11 cellular contexts compared by ENCODE assay signal in genomic region chr6:132931937-132932336, GRCh38.
A peak's percentile ranks its signal among the peaks of the same experiment; 100 is the strongest.
DNase-seq lines count a peak whose midpoint lies in the region; FAIRE-seq and TF ChIP-seq lines count a peak whose summit lies in the region.
"Had no signal": no experiment of that assay in that cellular context is flagged by ENCODE, and none has a peak within 500 bp of the region (broad histone marks: within the 10 kb centered on the region; RNA-seq: fewer than 3 reads in every experiment).

No MANE protein-coding gene starts in this region.

- no peaks in the 10 kb centered on the region for H3K9me3 Mint-ChIP-seq in activated CD4-positive, alpha-beta T cell treated with anti-CD3 and anti-CD28 coated beads, Interleukin-2, amount 10 ng/mL, durations not matched to agents 24 days and 14 days

- H3K4me3 ChIP-seq in GM23248, result no peak overlapping the region
- H3K4me3 ChIP-seq in retinal pigment epithelial cell (ENCODE audit: low read length), result no peak overlapping the region
- no peak overlapping the region for H3K4me3 ChIP-seq in MM.1S (ENCODE audit: low read length)
- H3K4me3 ChIP-seq: lower lobe of right lung, skin epidermis had no signal

- H3K9me2 ChIP-seq in GM23248 (ENCODE audit: insufficient read depth) (no peaks in the 10 kb centered on the region), MM.1S (replicated peaks; ENCODE audit: insufficient read depth, low read length) (no peaks in the 10 kb centered on the region)

- FAIRE-seq in RCC 7860 (lab: Jason Lieb, UNC), result peak; percentile 93

- no peak overlapping the region for H3K4me3 Mint-ChIP-seq in activated CD4-positive, alpha-beta T cell treated with anti-CD3 and anti-CD28 coated beads, Interleukin-2, amount 10 ng/mL, durations not matched to agents 24 days and 14 days

- H3K4me2 ChIP-seq in GM23248 (ENCODE audit: unreplicated experiment), result peak overlapping the region; percentile 46
- H3K4me2 ChIP-seq in MM.1S (ENCODE audit: low read depth, low read length), result no peak overlapping the region

- intact Hi-C loops in activated CD4-positive, alpha-beta T cell treated with anti-CD3 and anti-CD28 coated beads, Interleukin-2, amount 10 ng/mL, durations not matched to agents 24 days and 14 days (cut with micrococcal nuclease), result no loop called here

- no peaks in the 10 kb centered on the region for H3K36me3 Mint-ChIP-seq in activated CD4-positive, alpha-beta T cell treated with anti-CD3 and anti-CD28 coated beads, Interleukin-2, amount 10 ng/mL, durations not matched to agents 24 days and 14 days (ENCODE audit: low read depth)

- WGBS in GM23248 (ENCODE audit: low coverage in 1 of 2, low lambda C conversion rate in 2 of 2, missing lambda C conversion rate in 2 of 2), 2 experiments, result 0 to 4% methylated on average over 2 of the region's 2 CpGs

- H3K79me2 ChIP-seq in GM23248 (ENCODE audit: insufficient read depth) (no peaks in the 10 kb centered on the region), MM.1S (ENCODE audit: low read length) (no peaks in the 10 kb centered on the region)

- no peaks in the 10 kb centered on the region for H3K4me1 Mint-ChIP-seq in activated CD4-positive, alpha-beta T cell treated with anti-CD3 and anti-CD28 coated beads, Interleukin-2, amount 10 ng/mL, durations not matched to agents 24 days and 14 days

- DNase-seq in GM23248 (peak; percentile 92), RCC 7860 (ENCODE audit: low spot score) (peak; percentile 65), fibroblast of the conjunctiva (ENCODE audit: low read depth) (peak; percentile 12), retinal pigment epithelial cell (ENCODE audit: low read depth) (peak; percentile 83), SK-N-DZ (ENCODE audit: low spot score) (no peak), MM.1S (no peak), cerebellar cortex (ENCODE audit: low spot score) (no peak)
- DNase-seq in activated CD4-positive, alpha-beta T cell treated with anti-CD3 and anti-CD28 coated beads, Interleukin-2, amount 10 ng/mL, durations not matched to agents 24 days and 14 days, result no peak
- DNase-seq: lower lobe of right lung had no signal

- H3K27me3 ChIP-seq in GM23248 (replicated peaks; ENCODE audit: insufficient read depth) (peaks cover 19% of the 10 kb centered on the region), MM.1S (replicated peaks; ENCODE audit: insufficient read depth, low read length) (no peaks in the 10 kb centered on the region)
- H3K27me3 ChIP-seq: foreskin keratinocyte had no signal

- H4K20me1 ChIP-seq in GM23248 (ENCODE audit: insufficient read depth) (no peaks in the 10 kb centered on the region), MM.1S (ENCODE audit: insufficient read depth, low read length) (no peaks in the 10 kb centered on the region)

- H2AFZ ChIP-seq in GM23248 (no peak overlapping the region), MM.1S (ENCODE audit: low read length) (no peak overlapping the region)

- H3K4me1 ChIP-seq in GM23248 (ENCODE audit: insufficient read depth) (peaks cover 15% of the 10 kb centered on the region), MM.1S (ENCODE audit: low read length) (no peaks in the 10 kb centered on the region)
- H3K4me1 ChIP-seq: foreskin keratinocyte, lower lobe of right lung had no signal

- H3K36me3 ChIP-seq in GM23248 (ENCODE audit: low read depth) (no peaks in the 10 kb centered on the region), MM.1S (replicated peaks; ENCODE audit: insufficient read depth, low read length) (no peaks in the 10 kb centered on the region)
- H3K36me3 ChIP-seq: lower lobe of right lung had no signal

- H3K9ac ChIP-seq in GM23248 (no peak overlapping the region), MM.1S (ENCODE audit: low read length) (no peak overlapping the region)

- TF ChIP-seq CTCF in retinal pigment epithelial cell (conservative IDR thresholded peaks at IDR 0.05; ENCODE audit: low read depth, low read length) (no peak), MM.1S (IDR thresholded peaks at IDR 0.05; ENCODE audit: low read length) (no peak)

- in situ Hi-C loops in GM23248 (cut with MboI), result no loop called here

- peaks cover 30% of the 10 kb centered on the region for H3K27me3 Mint-ChIP-seq in activated CD4-positive, alpha-beta T cell treated with anti-CD3 and anti-CD28 coated beads, Interleukin-2, amount 10 ng/mL, durations not matched to agents 24 days and 14 days

- H3K9me3 ChIP-seq in GM23248 (ENCODE audit: low read depth) (no peaks in the 10 kb centered on the region), MM.1S (replicated peaks; ENCODE audit: insufficient read depth, low read length) (no peaks in the 10 kb centered on the region)
- H3K9me3 ChIP-seq: lower lobe of right lung had no signal

- no peak overlapping the region for H3K27ac ChIP-seq in GM23248
- no peak overlapping the region for H3K27ac ChIP-seq in MM.1S (ENCODE audit: low read length)
- H3K27ac ChIP-seq: foreskin keratinocyte, lower lobe of right lung, skin epidermis had no signal

- H3K27ac Mint-ChIP-seq in activated CD4-positive, alpha-beta T cell treated with anti-CD3 and anti-CD28 coated beads, Interleukin-2, amount 10 ng/mL, durations not matched to agents 24 days and 14 days, result no peak overlapping the region

- H3F3A ChIP-seq in GM23248 (ENCODE audit: insufficient read depth) (no peaks in the 10 kb centered on the region), MM.1S (ENCODE audit: insufficient read depth, low read length) (no peaks in the 10 kb centered on the region)

Comparison
In these comparisons a context has a peak if more than half of its experiments do, and no peak if none do; other contexts are left out.
1. DNase-seq: peak in GM23248 (single experiment), RCC 7860 (single experiment), fibroblast of the conjunctiva (single experiment) and retinal pigment epithelial cell (single experiment); none in SK-N-DZ (single experiment), activated CD4-positive, alpha-beta T cell treated with anti-CD3 and anti-CD28 coated beads, Interleukin-2, amount 10 ng/mL, durations not matched to agents 24 days and 14 days (single experiment), MM.1S (single experiment) and cerebellar cortex (single experiment).